In the genomic region with DNA sequence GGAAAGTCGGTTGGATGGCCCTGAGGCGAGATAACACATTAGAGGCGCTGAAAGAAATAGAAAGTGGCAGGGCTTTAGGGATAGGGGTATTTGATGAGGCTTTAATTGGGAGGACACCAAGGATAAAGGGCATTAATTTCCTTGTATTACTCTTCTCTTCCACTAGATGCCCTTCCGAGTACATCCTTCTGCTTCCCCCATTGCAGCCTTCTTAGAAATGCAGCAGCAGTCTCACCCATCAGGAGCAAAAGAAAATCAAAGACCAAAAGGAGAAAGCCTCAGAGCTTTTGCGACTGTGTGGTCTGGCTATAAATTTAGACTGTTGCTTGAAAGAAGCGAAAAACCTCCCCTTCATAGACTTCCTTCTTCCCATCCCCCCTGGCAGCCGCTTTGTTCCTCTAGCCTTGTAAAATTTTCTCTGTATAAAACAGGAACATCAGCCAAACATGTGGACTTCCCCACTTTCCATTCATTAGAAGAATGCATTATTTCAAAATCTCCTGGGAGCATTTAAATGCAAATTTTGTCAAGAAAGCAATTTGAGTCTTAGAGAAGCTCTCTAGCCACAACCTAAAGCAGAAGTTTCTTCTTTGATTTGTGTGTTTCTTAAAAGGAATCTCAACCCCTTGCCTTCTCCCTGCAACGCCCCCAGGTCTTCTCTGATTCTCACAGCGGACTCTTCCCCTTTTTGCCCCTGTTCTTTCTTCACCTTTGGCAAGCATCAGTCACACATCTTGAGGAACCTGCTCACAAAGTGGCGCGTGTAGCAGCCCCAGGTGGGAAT, we compare ENCODE assay signal across 8 cellular contexts.
DNase-seq lines count a peak whose midpoint lies in the region; ATAC-seq, FAIRE-seq and TF ChIP-seq lines count a peak whose summit lies in the region.

No MANE protein-coding gene starts in this region.

- TF ChIP-seq CTCF in AG09319 (IDR thresholded peaks at IDR 0.05; ENCODE audit: low read depth, low read length) (peak; percentile 72), NB4 (IDR thresholded peaks at IDR 0.05; ENCODE audit: low read depth, low read length) (peak; percentile 28), cardiac fibroblast (IDR thresholded peaks at IDR 0.05; ENCODE audit: low read depth, low read length) (peak; percentile 80)

- peak; percentile 55 for DNase-seq in AG09319 (ENCODE audit: extremely low read depth, low read depth)
- peak; percentile 57 for DNase-seq in GM12891 (ENCODE audit: insufficient read length, low spot score)
- peak; percentile 88 for DNase-seq in NB4 (ENCODE audit: low read depth)
- DNase-seq in SHP77 treated with DMSO at 0.1 percent for 48 hours (lab: John Stamatoyannopoulos, UW), result peak; percentile 69
- peak; percentile 88 to 89 for DNase-seq in cardiac fibroblast (ENCODE audit: low read depth in 2 of 2)
- DNase-seq in stimulated activated CD8-positive, alpha-beta memory T cell treated with anti-CD3 and anti-CD28 coated beads, Interleukin-4, amount 100 ng/mL, for 48 hours, result peak; percentile 32

- TF ChIP-seq POLR2A in GM12891 (IDR thresholded peaks at IDR 0.05; ENCODE audit: low read depth, low read length) (no peak), NB4 (IDR thresholded peaks at IDR 0.05; ENCODE audit: extremely low read depth, insufficient read length) (no peak)

- H3K4me3 ChIP-seq in NB4 (ENCODE audit: low read depth, low read length) (no peak overlapping the region), cardiac fibroblast (replicated peaks in 1 of 2; ENCODE audit: low read depth in 2 of 2, low read length in 2 of 2) (no peak overlapping the region)

- peak; percentile 83 for FAIRE-seq in GM12891 (lab: Jason Lieb, UNC)
- peak; percentile 93 for FAIRE-seq in islet of Langerhans (lab: Jason Lieb, UNC)

- ATAC-seq in GM19397 (IDR thresholded peaks at IDR 0.05; ENCODE audit: unreplicated experiment), result no peak

TF ChIP-seq in GM12891, 5 proteins besides CTCF, POLR2A, EP300 and RAD21:
- TF ChIP-seq POLR2AphosphoS5 (IDR thresholded peaks at IDR 0.05; ENCODE audit: low read depth, low read length) (no peak), SPI1 (IDR thresholded peaks at IDR 0.05; ENCODE audit: low read depth, low read length) (peak; percentile 71)

Comparison
In these comparisons a context has a peak if more than half of its experiments do, and no peak if none do; other contexts are left out.
1. DNase-seq: peak in every context shown above with its lines; median percentile 88 in cardiac fibroblast; 88 in NB4; 69 in SHP77 treated with DMSO at 0.1 percent for 48 hours; 57 in GM12891; 55 in AG09319; 32 in stimulated activated CD8-positive, alpha-beta memory T cell treated with anti-CD3 and anti-CD28 coated beads, Interleukin-4, amount 100 ng/mL, for 48 hours.
2. CTCF ChIP-seq: peak in every context shown above with its lines; median percentile 80 in cardiac fibroblast; 72 in AG09319; 28 in NB4.